Comparison of ENCODE assay signal across 25 cellular contexts in the genomic region with DNA sequence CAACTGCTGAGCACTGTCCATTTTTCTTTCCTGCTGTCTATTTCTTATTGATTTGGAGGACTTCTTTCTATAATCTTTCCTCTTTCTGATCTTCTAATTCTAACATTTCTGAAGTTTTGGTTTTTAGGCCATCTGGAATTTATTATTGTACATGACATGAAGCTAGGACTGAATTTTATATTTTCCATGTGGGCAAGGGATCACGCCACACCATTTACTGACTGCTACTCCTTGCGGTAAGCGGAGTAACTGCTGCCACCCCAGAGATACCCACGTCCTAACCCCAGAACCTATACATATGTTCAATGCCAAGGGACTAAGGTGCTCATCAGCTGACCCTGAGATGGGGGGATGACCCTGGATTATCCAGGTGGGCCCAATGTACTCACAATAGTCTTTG.
"Had no signal": no experiment of that assay in that cellular context is flagged by ENCODE, and none has a peak within 500 bp of the region (broad histone marks: within the 10 kb centered on the region; RNA-seq: fewer than 3 reads in every experiment).

No MANE protein-coding gene starts in this region.

- DNase-seq: activated CD4-positive, alpha-beta memory T cell treated with anti-CD3 and anti-CD28 coated beads, Interleukin-2, amount 10 ng/mL, durations not matched to agents 7 days and 5 days; activated CD4-positive, alpha-beta T cell treated with anti-CD3 and anti-CD28 coated beads, Interleukin-2, amount 10 ng/mL, durations not matched to agents 7 days and 5 days; activated CD4-positive, CD25-positive, alpha-beta regulatory T cell; activated gamma-delta T cell; activated naive CD4-positive, alpha-beta T cell treated with anti-CD3 and anti-CD28 coated beads for 36 hours; activated T-cell treated with anti-CD3 and anti-CD28 coated beads for 4 hours; activated T-cell treated with anti-CD3 and anti-CD28 coated beads, Interleukin-2, amount 50 U/mL, for 48 hours; amygdala; brain microvascular endothelial cell; cerebellar nuclear complex; Kasumi-1; NCI-H146; NCI-H1930; NCI-H2171; NCI-H2227 treated with DMSO at 0.1 percent for 48 hours; NCI-H69; NK-92 treated with Interleukin-12 subunit alpha and Interleukin-12 subunit beta, amount 100 ng/mL, for 24 hours; OCI-M1; RPMI8226; T-cell had no signal

- H3K36me3 ChIP-seq: brain microvascular endothelial cell had no signal

- H3K27ac ChIP-seq: brain microvascular endothelial cell, SK-N-MC, VCaP had no signal

- H3K4me3 ChIP-seq: SK-N-MC had no signal

- H3K27me3 ChIP-seq: brain microvascular endothelial cell had no signal

- ATAC-seq: activated T-helper 17 cell treated with anti-CD3 and anti-CD28 coated beads, Interleukin-2, amount 50 U/mL, for 72 hours; Panc1; Right ventricle myocardium inferior; T-cell had no signal
